ENCODE assay signal across 27 cellular contexts in the genomic region with DNA sequence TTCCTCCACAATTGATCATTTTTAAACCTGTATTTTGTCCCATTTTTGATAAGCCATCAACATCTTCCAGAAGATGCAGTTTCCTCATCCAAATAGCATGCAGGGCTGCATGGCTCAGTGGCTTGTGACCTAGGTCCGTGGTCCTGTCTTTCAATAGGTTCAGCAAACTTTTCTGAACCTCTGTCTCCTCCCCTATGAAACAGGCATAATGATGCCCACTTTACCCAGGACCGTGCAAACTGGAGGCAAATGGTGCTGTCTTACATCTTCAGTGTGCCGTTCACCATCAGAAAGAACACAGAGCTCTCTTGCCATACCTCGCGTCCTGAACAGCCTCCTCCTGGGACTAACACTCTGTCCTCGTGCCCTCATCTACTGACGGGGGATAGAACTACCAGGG.
"Had no signal": no experiment of that assay in that cellular context is flagged by ENCODE, and none has a peak within 500 bp of the region (broad histone marks: within the 10 kb centered on the region; RNA-seq: fewer than 3 reads in every experiment).

No MANE protein-coding gene starts in this region.

- H3K36me3 ChIP-seq: neural progenitor cell, right lobe of liver, sigmoid colon, stomach, thoracic aorta, thyroid gland, tibial nerve, upper lobe of left lung, vagina had no signal

- ATAC-seq: naive thymus-derived CD4-positive, alpha-beta T cell; natural killer cell; right cardiac atrium; right lobe of liver; stimulated activated effector memory CD8-positive, alpha-beta T cell treated with anti-CD3 and anti-CD28 coated beads, Interleukin-12 subunit alpha, Interleukin-12 subunit beta, amount 100 ng/mL, for 72 hours; stimulated activated naive B cell treated with anti-CD40 and anti-IgM and Interleukin-4, amounts not matched to agents 10 μg/mL and 1 μg/mL and 100 μg/mL, for 72 hours had no signal

- H3K4me3 ChIP-seq: neural progenitor cell, psoas muscle, right lobe of liver, sigmoid colon, stomach, thoracic aorta, thyroid gland, tibial nerve, upper lobe of left lung, vagina had no signal

- H3K9me3 ChIP-seq: psoas muscle, right lobe of liver, sigmoid colon, stomach, thoracic aorta, thyroid gland, tibial nerve, upper lobe of left lung, vagina had no signal

- H3K27me3 ChIP-seq: right lobe of liver, stomach, thyroid gland, tibial nerve, upper lobe of left lung, vagina had no signal

- H3K9me3 Mint-ChIP-seq: naive thymus-derived CD4-positive, alpha-beta T cell; natural killer cell; neural progenitor cell; stimulated activated effector memory CD8-positive, alpha-beta T cell treated with anti-CD3 and anti-CD28 coated beads, Interleukin-12 subunit alpha, Interleukin-12 subunit beta, amount 100 ng/mL, for 72 hours; stimulated activated naive B cell treated with anti-CD40 and anti-IgM and Interleukin-4, amounts not matched to agents 10 μg/mL and 1 μg/mL and 100 μg/mL, for 72 hours; stimulated activated naive CD8-positive, alpha-beta T cell treated with anti-CD3 and anti-CD28 coated beads, Interleukin-15, Interleukin-2, amounts not matched to agents 100 ng/mL and 50 ng/mL, for 24 hours had no signal

- H3K36me3 Mint-ChIP-seq: naive thymus-derived CD4-positive, alpha-beta T cell; natural killer cell; neural progenitor cell; stimulated activated effector memory CD8-positive, alpha-beta T cell treated with anti-CD3 and anti-CD28 coated beads, Interleukin-12 subunit alpha, Interleukin-12 subunit beta, amount 100 ng/mL, for 72 hours; stimulated activated naive B cell treated with anti-CD40 and anti-IgM and Interleukin-4, amounts not matched to agents 10 μg/mL and 1 μg/mL and 100 μg/mL, for 72 hours had no signal

- H3K27ac Mint-ChIP-seq: natural killer cell; nephron; neural progenitor cell; progenitor cell of endocrine pancreas; stimulated activated effector memory CD8-positive, alpha-beta T cell treated with anti-CD3 and anti-CD28 coated beads, Interleukin-12 subunit alpha, Interleukin-12 subunit beta, amount 100 ng/mL, for 72 hours; stimulated activated naive B cell treated with anti-CD40 and anti-IgM and Interleukin-4, amounts not matched to agents 10 μg/mL and 1 μg/mL and 100 μg/mL, for 72 hours; stimulated activated naive CD8-positive, alpha-beta T cell treated with anti-CD3 and anti-CD28 coated beads, Interleukin-15, Interleukin-2, amounts not matched to agents 100 ng/mL and 50 ng/mL, for 24 hours had no signal

- H3K4me1 ChIP-seq: neural progenitor cell, thyroid gland, vagina had no signal

- H3K27me3 Mint-ChIP-seq: stimulated activated naive CD8-positive, alpha-beta T cell treated with anti-CD3 and anti-CD28 coated beads, Interleukin-15, Interleukin-2, amounts not matched to agents 100 ng/mL and 50 ng/mL, for 24 hours had no signal

- H3K4me3 Mint-ChIP-seq: naive thymus-derived CD4-positive, alpha-beta T cell; natural killer cell; nephron; neural progenitor cell; stimulated activated effector memory CD8-positive, alpha-beta T cell treated with anti-CD3 and anti-CD28 coated beads, Interleukin-12 subunit alpha, Interleukin-12 subunit beta, amount 100 ng/mL, for 72 hours; stimulated activated naive B cell treated with anti-CD40 and anti-IgM and Interleukin-4, amounts not matched to agents 10 μg/mL and 1 μg/mL and 100 μg/mL, for 72 hours; stimulated activated naive CD8-positive, alpha-beta T cell treated with anti-CD3 and anti-CD28 coated beads, Interleukin-15, Interleukin-2, amounts not matched to agents 100 ng/mL and 50 ng/mL, for 24 hours had no signal

- DNase-seq: naive thymus-derived CD4-positive, alpha-beta T cell; natural killer cell; occipital lobe; psoas muscle; right cardiac atrium; right lobe of liver; sigmoid colon; small intestine; stimulated activated CD4-positive, alpha-beta T cell treated with anti-CD3 and anti-CD28 coated beads, Interleukin-15, amount 100 ng/mL, for 24 hours; stimulated activated CD4-positive, alpha-beta T cell treated with anti-CD3 and anti-CD28 coated beads, Interleukin-2, amount 100 ng/mL, for 24 hours; stimulated activated CD4-positive, alpha-beta T cell treated with anti-CD3 and anti-CD28 coated beads, Interleukin-2, amount 100 ng/mL, for 48 hours; stimulated activated CD4-positive, alpha-beta T cell treated with anti-CD3 and anti-CD28 coated beads, Interleukin-4, amount 100 ng/mL, for 24 hours; stimulated activated naive B cell treated with anti-CD40 and anti-IgM and Interleukin-4, amounts not matched to agents 10 μg/mL and 1 μg/mL and 100 μg/mL, for 72 hours; stimulated activated naive CD4-positive, alpha-beta T cell treated with Interleukin-2 at 50 U/mL for 16 hours; stomach; thyroid gland; trophoblast cell; upper lobe of left lung had no signal

- H3K27ac ChIP-seq: neural progenitor cell, parathyroid adenoma, right lobe of liver, stomach, thoracic aorta, thyroid gland, tibial nerve, upper lobe of left lung, vagina had no signal
